Comparison of ENCODE assay signal across 29 cellular contexts in the genomic region with DNA sequence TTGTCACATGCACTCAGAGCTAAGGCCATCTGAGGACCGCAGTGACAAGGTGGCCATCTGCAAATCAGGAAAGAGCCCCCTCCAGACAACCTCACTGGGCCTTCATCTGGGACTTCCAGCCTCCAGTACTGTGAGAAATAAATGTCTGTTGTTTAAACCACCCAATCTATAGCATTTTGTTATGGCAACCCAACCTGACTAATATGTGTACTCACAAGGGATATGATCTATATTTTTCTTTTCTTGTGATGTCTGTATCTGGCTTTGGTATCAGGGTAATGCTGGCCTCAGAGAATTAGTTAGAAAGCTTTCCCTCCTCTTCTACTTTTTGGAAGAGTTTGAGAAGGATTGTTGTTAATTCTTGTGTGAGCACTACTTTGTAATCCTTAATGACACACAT.
"Had no signal": no experiment of that assay in that cellular context is flagged by ENCODE, and none has a peak within 500 bp of the region (broad histone marks: within the 10 kb centered on the region; RNA-seq: fewer than 3 reads in every experiment).

No MANE protein-coding gene starts in this region.

- H3K27ac ChIP-seq: neural progenitor cell, ovary, parathyroid adenoma, psoas muscle, right lobe of liver, sigmoid colon, suprapubic skin, testis, tibial artery, transverse colon, upper lobe of right lung, vagina had no signal

- H3K36me3 Mint-ChIP-seq: naive thymus-derived CD4-positive, alpha-beta T cell; natural killer cell; neural progenitor cell; stimulated activated memory B cell treated with anti-CD40 and anti-IgM and Interleukin-4, amounts not matched to agents 10 μg/mL and 1 μg/mL and 100 μg/mL, for 72 hours; type B pancreatic cell had no signal

- H3K9me3 Mint-ChIP-seq: natural killer cell; nephron; stimulated activated memory B cell treated with anti-CD40 and anti-IgM and Interleukin-4, amounts not matched to agents 10 μg/mL and 1 μg/mL and 100 μg/mL, for 72 hours; stimulated activated naive CD8-positive, alpha-beta T cell treated with anti-CD3 and anti-CD28 coated beads, Interleukin-15, Interleukin-2, amounts not matched to agents 100 ng/mL and 50 ng/mL, for 24 hours; type B pancreatic cell had no signal

- H3K27me3 ChIP-seq: ovary, right lobe of liver, sigmoid colon, suprapubic skin, testis, tibial artery, transverse colon, upper lobe of right lung, vagina had no signal

- ATAC-seq: naive thymus-derived CD4-positive, alpha-beta T cell; natural killer cell; psoas muscle; right cardiac atrium; right lobe of liver; stimulated activated memory B cell treated with anti-CD40 and anti-IgM and Interleukin-4, amounts not matched to agents 10 μg/mL and 1 μg/mL and 100 μg/mL, for 72 hours; upper lobe of right lung had no signal

- H3K36me3 ChIP-seq: neural progenitor cell, ovary, right lobe of liver, sigmoid colon, suprapubic skin, tibial artery, transverse colon, upper lobe of right lung, vagina had no signal

- DNase-seq: naive thymus-derived CD4-positive, alpha-beta T cell; natural killer cell; occipital lobe; ovary; posterior cingulate gyrus; psoas muscle; right cardiac atrium; right lobe of liver; sigmoid colon; small intestine; stimulated activated CD4-positive, alpha-beta T cell treated with anti-CD3 and anti-CD28 coated beads, Interleukin-15, amount 100 ng/mL, for 24 hours; stimulated activated CD4-positive, alpha-beta T cell treated with anti-CD3 and anti-CD28 coated beads, Interleukin-2, amount 100 ng/mL, for 24 hours; stimulated activated CD4-positive, alpha-beta T cell treated with anti-CD3 and anti-CD28 coated beads, Interleukin-2, amount 100 ng/mL, for 48 hours; stimulated activated CD4-positive, alpha-beta T cell treated with anti-CD3 and anti-CD28 coated beads, Interleukin-4, amount 100 ng/mL, for 24 hours; stimulated activated naive CD4-positive, alpha-beta T cell; substantia nigra; testis; tibial artery; transverse colon; upper lobe of right lung had no signal

- H3K27me3 Mint-ChIP-seq: stimulated activated naive CD8-positive, alpha-beta T cell treated with anti-CD3 and anti-CD28 coated beads, Interleukin-15, Interleukin-2, amounts not matched to agents 100 ng/mL and 50 ng/mL, for 24 hours; type B pancreatic cell had no signal

- H3K9me3 ChIP-seq: ovary, psoas muscle, right lobe of liver, sigmoid colon, suprapubic skin, testis, tibial artery, transverse colon, upper lobe of right lung, vagina had no signal

- H3K27ac Mint-ChIP-seq: naive thymus-derived CD4-positive, alpha-beta T cell; natural killer cell; nephron; neural progenitor cell; progenitor cell of endocrine pancreas; stimulated activated memory B cell treated with anti-CD40 and anti-IgM and Interleukin-4, amounts not matched to agents 10 μg/mL and 1 μg/mL and 100 μg/mL, for 72 hours; stimulated activated naive CD8-positive, alpha-beta T cell treated with anti-CD3 and anti-CD28 coated beads, Interleukin-15, Interleukin-2, amounts not matched to agents 100 ng/mL and 50 ng/mL, for 24 hours; type B pancreatic cell had no signal

- H3K4me1 Mint-ChIP-seq: natural killer cell, nephron, neural progenitor cell had no signal

- H3K4me1 ChIP-seq: neural progenitor cell, parathyroid adenoma, psoas muscle, right lobe of liver, sigmoid colon, suprapubic skin, testis, tibial artery, transverse colon, upper lobe of right lung, vagina had no signal

- H3K4me3 Mint-ChIP-seq: naive thymus-derived CD4-positive, alpha-beta T cell; natural killer cell; nephron; neural progenitor cell; stimulated activated memory B cell treated with anti-CD40 and anti-IgM and Interleukin-4, amounts not matched to agents 10 μg/mL and 1 μg/mL and 100 μg/mL, for 72 hours; stimulated activated naive CD8-positive, alpha-beta T cell treated with anti-CD3 and anti-CD28 coated beads, Interleukin-15, Interleukin-2, amounts not matched to agents 100 ng/mL and 50 ng/mL, for 24 hours; type B pancreatic cell had no signal

- H3K4me3 ChIP-seq: neural progenitor cell, ovary, psoas muscle, right lobe of liver, sigmoid colon, suprapubic skin, testis, tibial artery, transverse colon, upper lobe of right lung, vagina had no signal
